In the genomic region with DNA sequence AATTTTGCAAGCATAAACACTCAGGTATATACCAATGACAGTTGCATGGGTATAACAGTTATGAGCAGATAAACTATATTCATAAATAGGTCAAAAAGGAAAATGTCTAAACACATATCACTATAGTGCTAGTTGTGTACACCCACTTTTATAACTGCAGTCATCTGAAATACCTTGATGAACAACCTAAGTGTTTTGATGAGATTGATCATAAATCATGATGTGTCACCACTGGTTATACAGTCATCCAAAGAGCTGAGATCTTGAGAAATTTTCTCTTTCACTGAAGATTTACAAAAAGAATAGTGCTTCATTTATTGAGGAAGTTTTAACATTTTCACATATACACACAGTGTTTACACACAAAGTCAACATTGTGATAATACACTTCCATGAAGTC, we compare ENCODE assay signal across 19 cellular contexts.
"Had no signal": no experiment of that assay in that cellular context is flagged by ENCODE, and none has a peak within 500 bp of the region (broad histone marks: within the 10 kb centered on the region; RNA-seq: fewer than 3 reads in every experiment).

No MANE protein-coding gene starts in this region.

- H3K27ac Mint-ChIP-seq: activated naive CD4-positive, alpha-beta T cell treated with anti-CD3 and anti-CD28 coated beads, Interleukin-2, amount 50 U/mL, for 24 hours; mesothelial cell of epicardium; T-cell had no signal

- H3K4me3 Mint-ChIP-seq: activated naive CD4-positive, alpha-beta T cell treated with anti-CD3 and anti-CD28 coated beads, Interleukin-2, amount 50 U/mL, for 24 hours; mesothelial cell of epicardium; T-cell had no signal

- H3K4me3 ChIP-seq: adrenal gland, esophagus muscularis mucosa, lower lobe of right lung, ovary, sigmoid colon, stomach, testis, upper lobe of left lung had no signal

- H3K36me3 ChIP-seq: adrenal gland, esophagus muscularis mucosa, lower lobe of right lung, ovary, sigmoid colon, stomach, upper lobe of left lung had no signal

- H3K4me1 ChIP-seq: adrenal gland, esophagus muscularis mucosa, lower lobe of right lung, sigmoid colon, testis, upper lobe of left lung had no signal

- DNase-seq: activated CD4-positive, alpha-beta T cell treated with anti-CD3 and anti-CD28 coated beads, Interleukin-2, amount 50 U/mL, for 48 hours; activated CD4-positive, CD25-positive, alpha-beta regulatory T cell treated with anti-CD3 and anti-CD28 coated beads, Interleukin-2, amount 50 U/mL, for 72 hours; activated effector memory CD4-positive, alpha-beta T cell treated with anti-CD3 and anti-CD28 coated beads, Interleukin-2, amount 50 U/mL, for 16 hours; activated T-cell treated with anti-CD3 and anti-CD28 coated beads, Interleukin-2, amount 50 U/mL, for 48 hours; caudate nucleus; lower lobe of right lung; ovary; sigmoid colon; stimulated activated CD4-positive, alpha-beta T cell treated with anti-CD3 and anti-CD28 coated beads, Interleukin-12 subunit alpha, Interleukin-12 subunit beta, amount 100 ng/mL, for 4 hours; stimulated activated CD4-positive, alpha-beta T cell treated with anti-CD3 and anti-CD28 coated beads, Interleukin-2, amount 100 ng/mL, for 24 hours; stomach; T-cell; T1000; testis; upper lobe of left lung had no signal

- H3K27me3 ChIP-seq: adrenal gland, esophagus muscularis mucosa, ovary, sigmoid colon, stomach, testis, upper lobe of left lung had no signal

- H3K36me3 Mint-ChIP-seq: activated naive CD4-positive, alpha-beta T cell treated with anti-CD3 and anti-CD28 coated beads, Interleukin-2, amount 50 U/mL, for 24 hours; mesothelial cell of epicardium; T-cell had no signal

- H3K9me3 ChIP-seq: adrenal gland, esophagus muscularis mucosa, lower lobe of right lung, ovary, sigmoid colon, stomach, testis, upper lobe of left lung had no signal

- H3K9me3 Mint-ChIP-seq: activated naive CD4-positive, alpha-beta T cell treated with anti-CD3 and anti-CD28 coated beads, Interleukin-2, amount 50 U/mL, for 24 hours; mesothelial cell of epicardium; T-cell had no signal

- ATAC-seq: lower lobe of right lung, T-cell had no signal

- H3K27ac ChIP-seq: adrenal gland, esophagus muscularis mucosa, lower lobe of right lung, ovary, sigmoid colon, stomach, testis, upper lobe of left lung had no signal

- H3K4me1 Mint-ChIP-seq: activated naive CD4-positive, alpha-beta T cell treated with anti-CD3 and anti-CD28 coated beads, Interleukin-2, amount 50 U/mL, for 24 hours; mesothelial cell of epicardium; T-cell had no signal
